Comparison of ENCODE assay signal across 17 cellular contexts in genomic region chr5:88838500-88838899, GRCh38. TPM values are rescaled to one million over a fixed set of nuclear protein-coding genes. Genes with fewer than 3 reads are reported as not detected.
DNase-seq lines count a peak whose midpoint lies in the region; ATAC-seq and TF ChIP-seq lines count a peak whose summit lies in the region.
"Had no signal": no experiment of that assay in that cellular context is flagged by ENCODE, and none has a peak within 500 bp of the region (broad histone marks: within the 10 kb centered on the region; RNA-seq: fewer than 3 reads in every experiment).

No MANE protein-coding gene starts in this region.

- H3K27me3 ChIP-seq in cardiac muscle cell: no peaks in the 10 kb centered on the region
- H3K27me3 ChIP-seq in adrenal gland: no peaks in the 10 kb centered on the region
- H3K27me3 ChIP-seq in upper lobe of left lung: no peaks in the 10 kb centered on the region
- no peaks in the 10 kb centered on the region for H3K27me3 ChIP-seq in PC-3 (ENCODE audit: low read length)

- no peaks in the 10 kb centered on the region for H3K9me3 Mint-ChIP-seq in memory B cell

- BruUV-seq in PC-3 (replicated peaks; lab: Mats Ljungman, UMichigan): no TSS peak

- H3K27ac ChIP-seq in cardiac muscle cell: peak overlapping the region; percentile 88
- H3K27ac ChIP-seq in adrenal gland: peak overlapping the region in 3 of 5 donors; percentile 14 to 82 (median 41)
- H3K27ac ChIP-seq in upper lobe of left lung: peak overlapping the region in 3 of 4 donors; percentile 3 to 86 (median 35)
- H3K27ac ChIP-seq in PC-3 (ENCODE audit: low read length): no peak overlapping the region

- DNase-seq in cardiac muscle cell (ENCODE audit: low read depth in 1 of 2, low spot score in 1 of 2): no peak
- no peak for DNase-seq in left cardiac atrium
- no peak for DNase-seq in adrenal gland
- DNase-seq in memory B cell (ENCODE audit: low spot score in 2 of 2): no peak
- DNase-seq in upper lobe of left lung: no peak
- no peak for DNase-seq in PC-3
- DNase-seq in 8988T: no peak
- no peak for DNase-seq in AML-193 (lab: John Stamatoyannopoulos, UW)
- DNase-seq: Caco-2, DMS53, GOT3, NCI-H1092 treated with DMSO at 0.1 percent for 48 hours, NCI-H1694 treated with DMSO at 0.1 percent for 48 hours, NCI-H446, NCI-H748 treated with DMSO at 0.1 percent for 48 hours had no signal

- H3K4me2 ChIP-seq in PC-3 (ENCODE audit: low read length): no peak overlapping the region

- no peaks in the 10 kb centered on the region for H3K9me2 ChIP-seq in PC-3 (replicated peaks; ENCODE audit: low read length)

- H3K4me3 ChIP-seq in cardiac muscle cell (no peak overlapping the region), adrenal gland (no peak overlapping the region), upper lobe of left lung (no peak overlapping the region), PC-3 (ENCODE audit: low read length) (no peak overlapping the region)

- intact Hi-C loops in left cardiac atrium (cut with DNase I) (loop anchor here (10.0 kb wide), 2 partner anchors 46 to 104 kb away; partner anchors contain the start of gene MEF2C (in 1 of the 2)), adrenal gland (cut with DNase I) (loop anchor here (5.0 to 10.0 kb wide), 2 partner anchors 44 to 46 kb away; partner anchors contain the start of gene MEF2C (in 2 of the 2)), PC-3 (cut with micrococcal nuclease) (no loop called here)

- peaks cover 17% of the 10 kb centered on the region for H3K36me3 Mint-ChIP-seq in memory B cell

- POLR2A ChIA-PET in PC-3 (lab: Charles Lee; ENCODE audit: unreplicated experiment): no interaction called here

- no peaks in the 10 kb centered on the region for H4K20me1 ChIP-seq in PC-3 (ENCODE audit: low read length)

- H3K9me3 ChIP-seq in cardiac muscle cell (ENCODE audit: low read depth) (no peaks in the 10 kb centered on the region), adrenal gland (replicated peaks in 1 of 3) (no peaks in the 10 kb centered on the region), upper lobe of left lung (no peaks in the 10 kb centered on the region), PC-3 (ENCODE audit: low read length) (no peaks in the 10 kb centered on the region)
- H3K9me3 ChIP-seq: Caco-2 had no signal

- no peak for TF ChIP-seq POLR2A in adrenal gland (IDR thresholded peaks at IDR 0.05)
- no peak for TF ChIP-seq POLR2A in upper lobe of left lung (IDR thresholded peaks at IDR 0.05)

- WGBS in adrenal gland, 4 donors: 64 to 85% (median 77%) methylated on average over 1 of the region's 1 CpG
- whole genome bisulfite sequencing in upper lobe of left lung, 2 donors: 54 to 63% methylated on average over 1 of the region's 1 CpG

- TF ChIP-seq EP300 in upper lobe of left lung (IDR thresholded peaks at IDR 0.05): no peak

- H3K4me1 ChIP-seq in cardiac muscle cell (ENCODE audit: low read depth): peaks cover 57% of the 10 kb centered on the region
- peaks cover 38 to 77% of the 10 kb centered on the region in 2 donors for H3K4me1 ChIP-seq in adrenal gland (replicated peaks in 1 of 2)
- H3K4me1 ChIP-seq in upper lobe of left lung: peaks cover 6 to 27% (median 15%) of the 10 kb centered on the region in 4 donors
- no peaks in the 10 kb centered on the region for H3K4me1 ChIP-seq in PC-3 (ENCODE audit: insufficient read depth, low read length)
- H3K4me1 ChIP-seq: Caco-2 had no signal

- H3K79me2 ChIP-seq in PC-3 (ENCODE audit: low read length): no peaks in the 10 kb centered on the region

- H2AFZ ChIP-seq in PC-3 (ENCODE audit: low read length): no peak overlapping the region

- no peaks in the 10 kb centered on the region for H3K27me3 Mint-ChIP-seq in memory B cell

- peak overlapping the region; percentile 93 for H3K27ac Mint-ChIP-seq in memory B cell

- peaks cover 36% of the 10 kb centered on the region for H3K4me1 Mint-ChIP-seq in memory B cell

- peak overlapping the region; percentile 34 for H3K4me3 Mint-ChIP-seq in memory B cell

- no peak for TF ChIP-seq CTCF in cardiac muscle cell (IDR thresholded peaks at IDR 0.05; ENCODE audit: low read depth, low read length)
- no peak for TF ChIP-seq CTCF in adrenal gland (IDR thresholded peaks at IDR 0.05)
- no peak for TF ChIP-seq CTCF in upper lobe of left lung (IDR thresholded peaks at IDR 0.05)
- TF ChIP-seq CTCF in PC-3 (conservative IDR thresholded peaks at IDR 0.05; ENCODE audit: low read depth, low read length): no peak

- CTCF ChIA-PET in PC-3 (lab: Charles Lee): no interaction called here

- H3K9ac ChIP-seq in PC-3 (ENCODE audit: low read length): no peak overlapping the region

- H3F3A ChIP-seq in PC-3 (ENCODE audit: low read length, unreplicated experiment): no peaks in the 10 kb centered on the region

- H3K36me3 ChIP-seq in cardiac muscle cell: no peaks in the 10 kb centered on the region
- no peaks in the 10 kb centered on the region for H3K36me3 ChIP-seq in adrenal gland (replicated peaks in 1 of 2)
- no peaks in the 10 kb centered on the region for H3K36me3 ChIP-seq in upper lobe of left lung
- no peaks in the 10 kb centered on the region for H3K36me3 ChIP-seq in PC-3 (ENCODE audit: low read depth, low read length)

- ATAC-seq in left cardiac atrium (no peak), memory B cell (ENCODE audit: low read depth) (no peak), upper lobe of left lung (ENCODE audit: low FRiP score in 2 of 2) (no peak), PC-3 (no peak)
- ATAC-seq: Panc1, Right ventricle myocardium inferior had no signal

RNA-seq across cellular contexts. Expression of gene MEF2C, which starts 44.5 kb away (rescaled TPM):
- total RNA-seq in cardiac muscle cell (95.3 and 175 TPM in 2 replicates), left cardiac atrium (10 to 100 TPM; 48.3 to 53.7 TPM), adrenal gland (100 to 1,000 TPM in 2 of 8 donors, 10 to 100 TPM in 6; 43.6 to 172 (median 79.4) TPM), upper lobe of left lung (10 to 100 TPM; 20.5 to 46.2 (median 35.8) TPM), PC-3 (2014; rRNA removed) (4.4 and 8.0 TPM in 2 replicates)
- polyA plus RNA-seq in cardiac muscle cell (107 and 137 TPM in 2 replicates), adrenal gland (10 to 100 TPM; 26.8 to 63.7 (median 36.4) TPM)
